Comparison of ENCODE assay signal across 8 cellular contexts in genomic region chr1:113812661-113813135, GRCh38. TPM values are rescaled to one million over a fixed set of nuclear protein-coding genes. Genes with fewer than 3 reads are reported as not detected.
DNase-seq lines count a peak whose midpoint lies in the region; ATAC-seq and TF ChIP-seq lines count a peak whose summit lies in the region.

No MANE protein-coding gene starts in this region.

- DNase-seq in activated naive CD4-positive, alpha-beta T cell treated with Interleukin-2 at 50 U/mL for 16 hours, result peak; percentile 10
- DNase-seq in activated naive CD4-positive, alpha-beta T cell treated with anti-CD3 and anti-CD28 coated beads, Interleukin-2, amount 50 U/mL, for 16 hours, result no peak
- DNase-seq in activated CD8-positive, alpha-beta T cell treated with anti-CD3 and anti-CD28 coated beads for 36 hours, result peak; percentile 43
- DNase-seq in head of caudate nucleus (peak in 30 of 42 donors; percentile 8 to 67 (median 28)), skeletal muscle cell (ENCODE audit: low read depth) (no peak)

- H3K27me3 Mint-ChIP-seq in activated CD8-positive, alpha-beta T cell treated with anti-CD3 and anti-CD28 coated beads for 36 hours, result no peaks in the 10 kb centered on the region

- peak overlapping the region; percentile 92 for H3K4me3 ChIP-seq in skeletal muscle cell (ENCODE audit: low read depth, low read length)

- H3K4me1 Mint-ChIP-seq in activated CD8-positive, alpha-beta T cell treated with anti-CD3 and anti-CD28 coated beads for 36 hours (ENCODE audit: low read depth), result peaks cover 32% of the 10 kb centered on the region

- TF ChIP-seq CTCF in activated CD8-positive, alpha-beta T cell treated with anti-CD3 and anti-CD28 coated beads for 36 hours (IDR thresholded peaks at IDR 0.05), result no peak

- intact Hi-C loops in activated CD8-positive, alpha-beta T cell treated with anti-CD3 and anti-CD28 coated beads for 36 hours (cut with micrococcal nuclease), result loop anchor here (2.0 kb wide), 1 partner anchor 54 kb away; the partner anchor contains the start of gene PHTF1
- intact Hi-C loops in head of caudate nucleus (cut with DNase I), result loop anchor here (5.0 kb wide), 2 partner anchors 55 to 95 kb away; partner anchors contain the start of genes DCLRE1B and PHTF1

- peak overlapping the region; percentile 96 for H3K4me3 Mint-ChIP-seq in activated CD8-positive, alpha-beta T cell treated with anti-CD3 and anti-CD28 coated beads for 36 hours

- POLR2A ChIA-PET in activated CD8-positive, alpha-beta T cell treated with anti-CD3 and anti-CD28 coated beads for 36 hours (lab: Charles Lee), result interaction anchor here (1.2 to 2.3 kb wide), 5 partner anchors 27 to 136 kb away, joined by 3 to 10 read pairs (median 7); partner anchors contain the start of gene HIPK1

- H3K27ac Mint-ChIP-seq in activated CD8-positive, alpha-beta T cell treated with anti-CD3 and anti-CD28 coated beads for 36 hours, result peak overlapping the region; percentile 97

- peak; percentile 14 for ATAC-seq in activated CD8-positive, alpha-beta T cell treated with anti-CD3 and anti-CD28 coated beads for 36 hours
- ATAC-seq in GM19395 (IDR thresholded peaks at IDR 0.05; ENCODE audit: unreplicated experiment) (no peak), HG02759 (IDR thresholded peaks at IDR 0.05; ENCODE audit: unreplicated experiment) (no peak)
- no peak for ATAC-seq in activated CD4-positive, CD25-positive, alpha-beta regulatory T cell treated with anti-CD3 and anti-CD28 coated beads, Interleukin-2, amount 50 U/mL, for 24 hours

- H3K36me3 Mint-ChIP-seq in activated CD8-positive, alpha-beta T cell treated with anti-CD3 and anti-CD28 coated beads for 36 hours (ENCODE audit: low read depth), result peaks cover 18% of the 10 kb centered on the region

- CTCF ChIA-PET in activated CD8-positive, alpha-beta T cell treated with anti-CD3 and anti-CD28 coated beads for 36 hours (lab: Charles Lee), result interaction anchor here (0.7 to 1.8 kb wide), 3 partner anchors 14 to 53 kb away, joined by 3 to 9 read pairs (median 6); partner anchors contain the start of gene PHTF1

- H3K9me3 Mint-ChIP-seq in activated CD8-positive, alpha-beta T cell treated with anti-CD3 and anti-CD28 coated beads for 36 hours, result no peaks in the 10 kb centered on the region

RNA-seq across cellular contexts. Expression of gene RSBN1, which starts 0.4 kb away (rescaled TPM):
- 10 to 100 TPM; 25.6 to 28.3 TPM for total RNA-seq in activated CD8-positive, alpha-beta T cell treated with anti-CD3 and anti-CD28 coated beads for 36 hours

RNA-seq across cellular contexts. Expression of gene PHTF1, which starts 53.4 kb away (rescaled TPM):
- 10 to 100 TPM; 13.1 to 14.4 TPM for total RNA-seq in activated CD8-positive, alpha-beta T cell treated with anti-CD3 and anti-CD28 coated beads for 36 hours

RNA-seq across cellular contexts. Expression of gene PTPN22, which starts 58.8 kb away (rescaled TPM):
- 10 to 100 TPM; 54.0 to 56.0 TPM for total RNA-seq in activated CD8-positive, alpha-beta T cell treated with anti-CD3 and anti-CD28 coated beads for 36 hours

Comparison
In these comparisons a context has a peak if more than half of its experiments do, and no peak if none do; other contexts are left out.
1. DNase-seq: peak in activated naive CD4-positive, alpha-beta T cell treated with Interleukin-2 at 50 U/mL for 16 hours (single experiment), activated CD8-positive, alpha-beta T cell treated with anti-CD3 and anti-CD28 coated beads for 36 hours (single experiment) and head of caudate nucleus (30 of 42); none in activated naive CD4-positive, alpha-beta T cell treated with anti-CD3 and anti-CD28 coated beads, Interleukin-2, amount 50 U/mL, for 16 hours (single experiment) and skeletal muscle cell (single experiment).